ENCODE assay signal across 9 cellular contexts in the genomic region with DNA sequence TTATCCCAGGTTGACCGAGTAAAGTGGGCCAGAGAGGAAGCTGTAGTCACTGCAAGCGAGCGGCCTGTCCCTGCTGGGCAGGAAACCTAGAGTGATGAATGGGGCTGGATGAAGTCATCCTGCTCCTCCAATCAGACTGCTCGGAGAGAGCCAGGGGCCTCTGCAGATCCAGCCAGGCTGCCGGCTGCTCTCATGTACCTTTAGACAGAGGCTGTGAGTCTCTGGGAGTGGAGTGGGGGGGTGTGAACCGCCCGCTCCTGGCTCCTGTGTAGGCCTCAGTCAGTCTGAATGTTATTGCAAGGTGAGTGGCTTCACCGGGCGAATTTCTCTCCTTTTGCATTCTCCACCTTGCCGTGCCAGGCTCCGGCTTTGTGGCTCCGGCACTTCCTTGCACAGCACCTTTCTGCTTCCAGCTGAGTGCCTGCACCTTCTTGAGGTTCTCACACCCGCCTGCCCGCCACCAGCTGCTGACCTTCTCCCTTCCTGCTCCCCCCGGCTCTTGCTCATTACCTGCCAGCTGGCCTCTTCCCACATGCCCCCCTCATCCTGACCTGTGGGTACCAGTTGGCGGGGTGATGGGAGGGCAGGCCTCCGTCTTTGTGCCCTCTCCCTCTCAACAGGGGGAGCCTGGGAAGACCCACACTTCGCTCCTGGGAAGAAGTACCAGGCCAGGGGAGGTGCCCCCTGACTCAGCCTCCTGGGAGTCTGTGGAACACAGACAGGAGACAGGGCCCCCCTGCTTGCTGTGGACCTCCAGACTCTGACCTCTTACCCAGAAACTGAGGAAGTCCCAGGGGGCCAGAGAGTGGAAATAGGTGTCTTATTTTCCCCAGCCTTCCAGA.
DNase-seq lines count a peak whose midpoint lies in the region; ATAC-seq and TF ChIP-seq lines count a peak whose summit lies in the region.
"Had no signal": no experiment of that assay in that cellular context is flagged by ENCODE, and none has a peak within 500 bp of the region (broad histone marks: within the 10 kb centered on the region; RNA-seq: fewer than 3 reads in every experiment).

No MANE protein-coding gene starts in this region.

- H2BK15ac ChIP-seq in neuronal stem cell (ENCODE audit: low read length) = no peak overlapping the region

- H3K27ac Mint-ChIP-seq in endothelial cell (ENCODE audit: unreplicated experiment) = peak overlapping the region; percentile 72

- no peak for TF ChIP-seq CTCF in endothelial cell (IDR thresholded peaks at IDR 0.05; ENCODE audit: unreplicated experiment)

- peak overlapping the region; percentile 33 for H2BK12ac ChIP-seq in neuronal stem cell (ENCODE audit: low read length)

- H3K9me3 ChIP-seq in neuronal stem cell (replicated peaks in 1 of 2; ENCODE audit: control insufficient read depth in 2 of 2, insufficient read depth in 1 of 2, low read depth in 1 of 2, low read length in 2 of 2) = no peaks in the 10 kb centered on the region
- H3K9me3 ChIP-seq: pancreas had no signal

- peak overlapping the region; percentile 11 for H3K18ac ChIP-seq in neuronal stem cell (ENCODE audit: low read length)

- no peaks in the 10 kb centered on the region for H3K9me3 Mint-ChIP-seq in endothelial cell (ENCODE audit: unreplicated experiment)

- no peak overlapping the region for H3K23ac ChIP-seq in neuronal stem cell (ENCODE audit: low read depth, low read length, poor library complexity)

- H2BK120ac ChIP-seq in neuronal stem cell (ENCODE audit: low read depth, low read length) = peak overlapping the region; percentile 4

- H3K27ac ChIP-seq in neuronal stem cell (replicated peaks; ENCODE audit: low read length) = peak overlapping the region; percentile 17
- H3K27ac ChIP-seq: pancreas had no signal

- H4K91ac ChIP-seq in neuronal stem cell (ENCODE audit: low read depth, low read length, poor library complexity) = no peak overlapping the region

- peaks cover 14 to 17% of the 10 kb centered on the region in 2 donors for H3K4me1 ChIP-seq in neuronal stem cell (ENCODE audit: control insufficient read depth in 2 of 2, insufficient read depth in 1 of 2, low read depth in 1 of 2, low read length in 2 of 2)
- H3K4me1 ChIP-seq: pancreas had no signal

- peaks cover 9% of the 10 kb centered on the region for H3K36me3 Mint-ChIP-seq in endothelial cell (ENCODE audit: low read depth, unreplicated experiment)

- peak overlapping the region; percentile 71 for H3K9ac ChIP-seq in neuronal stem cell (ENCODE audit: low read depth, low read length, poor library complexity)

- H3K4me3 Mint-ChIP-seq in endothelial cell (ENCODE audit: unreplicated experiment) = no peak overlapping the region

- H4K8ac ChIP-seq in neuronal stem cell (ENCODE audit: low read depth, low read length) = no peak overlapping the region

- peak overlapping the region; percentile 17 for H2BK5ac ChIP-seq in neuronal stem cell (ENCODE audit: low read length)

- H3K14ac ChIP-seq in neuronal stem cell (ENCODE audit: low read length) = no peak overlapping the region

- no peaks in the 10 kb centered on the region for H3K27me3 Mint-ChIP-seq in endothelial cell (ENCODE audit: unreplicated experiment)

- H3K79me1 ChIP-seq in neuronal stem cell (ENCODE audit: low read depth, low read length) = no peaks in the 10 kb centered on the region

- no peaks in the 10 kb centered on the region for H3K36me3 ChIP-seq in neuronal stem cell (replicated peaks in 1 of 2; ENCODE audit: control insufficient read depth in 2 of 2, insufficient read depth in 2 of 2, low read length in 2 of 2)
- H3K36me3 ChIP-seq: pancreas had no signal

- H2AK5ac ChIP-seq in neuronal stem cell (ENCODE audit: low read depth, low read length) = no peak overlapping the region

- no peak overlapping the region for H3K4ac ChIP-seq in neuronal stem cell (ENCODE audit: low read length)

- intact Hi-C loops in sciatic nerve (cut with DNase I) = loop anchor here (2.0 to 5.0 kb wide), 2 partner anchors 37 to 65 kb away; no protein-coding TSS in a partner anchor

- peak overlapping the region; percentile 91 for H2AFZ ChIP-seq in neuronal stem cell (ENCODE audit: low read length)

- H3K4me1 Mint-ChIP-seq in endothelial cell (ENCODE audit: unreplicated experiment) = peaks cover 60% of the 10 kb centered on the region

- H3K4me2 ChIP-seq in neuronal stem cell (ENCODE audit: insufficient read depth, low read length, poor library complexity, severe bottlenecking) = peak overlapping the region; percentile 15

- peak; percentile 64 for DNase-seq in EL
- peak; percentile 85 for DNase-seq in NCI-H69 (lab: John Stamatoyannopoulos, UW)
- DNase-seq in endothelial cell (ENCODE audit: low spot score) = peak; percentile 59
- DNase-seq in neuronal stem cell (ENCODE audit: low spot score) = peak; percentile 48
- DNase-seq in sciatic nerve (ENCODE audit: low spot score) = no peak
- DNase-seq: pancreas had no signal

- peak overlapping the region in 1 of 2 donors; percentile 28 for H3K4me3 ChIP-seq in neuronal stem cell (ENCODE audit: low read length in 2 of 2)
- H3K4me3 ChIP-seq: pancreas had no signal

- H3K27me3 ChIP-seq in neuronal stem cell (ENCODE audit: control insufficient read depth in 3 of 3, insufficient read depth in 3 of 3, low read depth in 1 of 3, low read length in 3 of 3) = no peaks in the 10 kb centered on the region
- H3K27me3 ChIP-seq: pancreas had no signal

- WGBS in neuronal stem cell (ENCODE audit: extremely low coverage in 2 of 2, insufficient read length in 2 of 2, insufficient replicate concordance in 1 of 2), 2 donors = no CpG with 5 or more reads among the region's 18 CpGs

- ATAC-seq in GM18868 (IDR thresholded peaks at IDR 0.05; ENCODE audit: unreplicated experiment) (no peak), HG02759 (IDR thresholded peaks at IDR 0.05; ENCODE audit: unreplicated experiment) (no peak), HG02981 (IDR thresholded peaks at IDR 0.05; ENCODE audit: unreplicated experiment) (no peak), sciatic nerve (no peak)
